ENCODE assay signal across 9 cellular contexts in the genomic region with DNA sequence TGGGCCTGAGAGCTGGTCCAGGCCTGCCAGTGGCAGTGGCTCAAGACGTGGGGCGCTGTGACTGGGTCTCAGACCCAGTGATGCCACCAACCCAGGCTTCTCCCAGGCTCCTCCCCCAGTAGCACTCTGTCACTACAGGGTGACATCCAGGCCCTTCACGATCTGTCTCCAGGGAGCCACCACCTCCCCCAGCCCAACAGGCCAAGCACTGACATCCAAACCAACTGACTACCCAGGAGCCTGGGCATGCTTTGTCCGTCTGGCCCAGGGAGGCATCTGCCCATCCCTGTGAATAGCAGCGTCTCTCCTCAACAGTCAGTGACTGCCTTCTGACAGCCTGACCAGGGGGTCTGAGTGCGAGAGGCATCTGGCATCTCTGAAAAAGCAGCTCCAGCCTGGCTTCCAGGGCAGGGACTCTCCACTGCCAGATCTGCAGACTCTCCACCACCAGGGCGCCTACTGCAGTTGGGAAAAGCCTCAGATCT. TPM values are rescaled to one million over a fixed set of nuclear protein-coding genes. Genes with fewer than 3 reads are reported as not detected.
DNase-seq lines count a peak whose midpoint lies in the region; ATAC-seq and TF ChIP-seq lines count a peak whose summit lies in the region.
"Had no signal": no experiment of that assay in that cellular context is flagged by ENCODE, and none has a peak within 500 bp of the region (broad histone marks: within the 10 kb centered on the region; RNA-seq: fewer than 3 reads in every experiment).

No MANE protein-coding gene starts in this region.

- ATAC-seq in HG02571 (IDR thresholded peaks at IDR 0.05; ENCODE audit: unreplicated experiment), result no peak

- no peaks in the 10 kb centered on the region for H3K36me3 Mint-ChIP-seq in CD8-positive, alpha-beta memory T cell
- H3K36me3 Mint-ChIP-seq in osteocyte (ENCODE audit: unreplicated experiment), result no peaks in the 10 kb centered on the region

- H3K4me2 ChIP-seq in OCI-LY3 (ENCODE audit: low read length), result peak overlapping the region; percentile 99

- H3K79me2 ChIP-seq in OCI-LY3 (ENCODE audit: low read length), result no peaks in the 10 kb centered on the region

- H3K4me1 ChIP-seq in CD8-positive, alpha-beta memory T cell (ENCODE audit: insufficient read depth, low read length), result peaks cover 8% of the 10 kb centered on the region
- H3K4me1 ChIP-seq in OCI-LY3 (ENCODE audit: low read length), result peaks cover 17% of the 10 kb centered on the region

- no peaks in the 10 kb centered on the region for H3K27me3 ChIP-seq in CD8-positive, alpha-beta memory T cell (ENCODE audit: insufficient read depth, low read length, poor library complexity, severe bottlenecking)
- H3K27me3 ChIP-seq in OCI-LY3 (ENCODE audit: low read depth, low read length), result no peaks in the 10 kb centered on the region

- H3K27ac ChIP-seq in CD8-positive, alpha-beta memory T cell (ENCODE audit: low read depth, low read length), result no peak overlapping the region
- no peak overlapping the region for H3K27ac ChIP-seq in OCI-LY3 (ENCODE audit: low read length)

- H3K9ac ChIP-seq in OCI-LY3 (ENCODE audit: low read length), result no peak overlapping the region

- peaks cover 5 to 15% (median 11%) of the 10 kb centered on the region in 3 donors for H3K4me1 Mint-ChIP-seq in CD8-positive, alpha-beta memory T cell
- H3K4me1 Mint-ChIP-seq in osteocyte (ENCODE audit: unreplicated experiment), result peaks cover 33% of the 10 kb centered on the region

- H3K27me3 Mint-ChIP-seq in CD8-positive, alpha-beta memory T cell, result peaks cover 0 to 1% of the 10 kb centered on the region in 2 donors
- no peaks in the 10 kb centered on the region for H3K27me3 Mint-ChIP-seq in osteocyte (ENCODE audit: unreplicated experiment)

- CTCF ChIA-PET in CD8-positive, alpha-beta memory T cell (lab: Charles Lee), result interaction anchor here (2.0 to 11.5 kb wide), 3 partner anchors 69 to 109 kb away, joined by 8 to 180 read pairs (median 13); no protein-coding TSS in a partner anchor

- no peaks in the 10 kb centered on the region for H4K20me1 ChIP-seq in OCI-LY3 (ENCODE audit: insufficient read depth, low read length)

- no peak overlapping the region for H2AFZ ChIP-seq in OCI-LY3 (ENCODE audit: low read depth, low read length)

- H3K4me3 ChIP-seq in CD8-positive, alpha-beta memory T cell (ENCODE audit: low read length), result no peak overlapping the region
- H3K4me3 ChIP-seq in OCI-LY3 (ENCODE audit: low read length), result no peak overlapping the region

- H3K36me3 ChIP-seq in CD8-positive, alpha-beta memory T cell (ENCODE audit: insufficient read depth, low read length), result no peaks in the 10 kb centered on the region
- H3K36me3 ChIP-seq in OCI-LY3 (replicated peaks; ENCODE audit: low read depth, low read length), result no peaks in the 10 kb centered on the region

- DNase-seq in CD8-positive, alpha-beta memory T cell, result peak in 1 of 5 donors; percentile 11
- DNase-seq in erythroblast (lab: John Stamatoyannopoulos, UW) (peak; percentile 33 to 40), osteocyte (ENCODE audit: extremely low spot score, unreplicated experiment) (no peak), SW480 (ENCODE audit: low spot score) (no peak), occipital lobe (lab: John Stamatoyannopoulos, UW) (no peak)
- no peak for DNase-seq in stimulated activated CD8-positive, alpha-beta memory T cell treated with anti-CD3 and anti-CD28 coated beads, Interleukin-4, amount 100 ng/mL, for 48 hours
- DNase-seq: effector CD4-positive, alpha-beta T cell had no signal

- TF ChIP-seq POLR2A in erythroblast (IDR thresholded peaks at IDR 0.05; ENCODE audit: low read length), result no peak

- peak overlapping the region; percentile 71 to 97 (median 94) for H3K27ac Mint-ChIP-seq in CD8-positive, alpha-beta memory T cell
- H3K27ac Mint-ChIP-seq in osteocyte (ENCODE audit: unreplicated experiment), result peak overlapping the region; percentile 96

- no peak for TF ChIP-seq CTCF in OCI-LY3 (IDR thresholded peaks at IDR 0.05; ENCODE audit: low read depth, low read length)
- TF ChIP-seq CTCF in osteocyte (IDR thresholded peaks at IDR 0.05), result no peak

- no peaks in the 10 kb centered on the region for H3K9me3 Mint-ChIP-seq in CD8-positive, alpha-beta memory T cell
- no peaks in the 10 kb centered on the region for H3K9me3 Mint-ChIP-seq in osteocyte (ENCODE audit: unreplicated experiment)

- POLR2A ChIA-PET in CD8-positive, alpha-beta memory T cell (lab: Charles Lee), result no interaction called here

- H3K9me3 ChIP-seq in CD8-positive, alpha-beta memory T cell (ENCODE audit: low read length), result no peaks in the 10 kb centered on the region
- no peaks in the 10 kb centered on the region for H3K9me3 ChIP-seq in OCI-LY3 (ENCODE audit: insufficient read depth, low read length)

- peak overlapping the region; percentile 55 to 83 (median 68) for H3K4me3 Mint-ChIP-seq in CD8-positive, alpha-beta memory T cell
- H3K4me3 Mint-ChIP-seq in osteocyte (ENCODE audit: unreplicated experiment), result peak overlapping the region; percentile 44

RNA-seq across cellular contexts. Expression of a gene that starts 13.0 kb away (rescaled TPM):
- total RNA-seq in CD8-positive, alpha-beta memory T cell, result not detected
- polyA plus RNA-seq in CD8-positive, alpha-beta memory T cell, result not detected
- not detected in 2 replicates for total RNA-seq in osteocyte
- not detected for total RNA-seq in occipital lobe

Comparison
In these comparisons a context has a peak if more than half of its experiments do, and no peak if none do; other contexts are left out.
1. DNase-seq: peak in erythroblast (2 of 2); none in osteocyte (single experiment), stimulated activated CD8-positive, alpha-beta memory T cell treated with anti-CD3 and anti-CD28 coated beads, Interleukin-4, amount 100 ng/mL, for 48 hours (single experiment), SW480 (single experiment) and occipital lobe (single experiment).